9 cellular contexts compared by ENCODE assay signal in the genomic region with DNA sequence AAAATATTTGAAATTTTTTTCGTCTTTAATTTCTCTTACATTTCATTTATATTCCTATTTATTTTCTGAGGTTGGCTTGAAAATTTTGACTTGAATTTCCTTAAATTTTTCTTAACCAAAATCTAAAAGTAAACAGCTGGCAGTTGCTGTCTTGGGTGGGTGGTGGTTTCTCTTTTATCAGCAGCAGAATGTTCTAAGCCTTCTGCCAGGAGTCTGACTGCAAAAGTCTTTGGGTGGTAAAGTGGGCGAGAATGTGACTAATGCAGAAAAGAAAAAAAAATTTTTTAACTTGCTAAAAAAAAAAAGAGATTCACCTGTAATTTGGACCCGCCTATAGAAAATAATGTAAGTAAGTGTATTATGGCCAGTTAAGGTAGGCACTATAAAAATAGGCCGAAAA. TPM values are rescaled to one million over a fixed set of nuclear protein-coding genes. Genes with fewer than 3 reads are reported as not detected.
DNase-seq lines count a peak whose midpoint lies in the region; FAIRE-seq and TF ChIP-seq lines count a peak whose summit lies in the region.
"Had no signal": no experiment of that assay in that cellular context is flagged by ENCODE, and none has a peak within 500 bp of the region (broad histone marks: within the 10 kb centered on the region; RNA-seq: fewer than 3 reads in every experiment).

No MANE protein-coding gene starts in this region.

- DNase-seq in CD1c-positive myeloid dendritic cell (ENCODE audit: extremely low spot score) = peak; percentile 37
- peak; percentile 20 for DNase-seq in KBM-7
- no peak for DNase-seq in keratinocyte (ENCODE audit: low read depth, low spot score)
- no peak for DNase-seq in COLO668 (lab: John Stamatoyannopoulos, UW; ENCODE audit: unreplicated experiment)
- DNase-seq in kidney = no peak
- DNase-seq in A673 (ENCODE audit: low spot score) = no peak
- no peak for DNase-seq in inferior parietal cortex (ENCODE audit: extremely low spot score)
- DNase-seq: NCI-H1436 treated with DMSO at 0.1 percent for 48 hours had no signal

- H3K9me1 ChIP-seq in keratinocyte (ENCODE audit: control insufficient read depth, extremely low read depth, insufficient read depth, low read length) = no peaks in the 10 kb centered on the region

- CTCF ChIA-PET in A673 (lab: Charles Lee) = no interaction called here

- intact Hi-C loops in kidney (cut with DNase I) = no loop called here
- intact Hi-C loops in A673 (cut with micrococcal nuclease; ENCODE audit: unreplicated experiment) = no loop called here

- H3K4me3 ChIP-seq in keratinocyte (ENCODE audit: control insufficient read depth in 2 of 3, extremely low read depth in 1 of 3, insufficient read depth in 2 of 3, low read depth in 1 of 3, low read length in 3 of 3) = peak overlapping the region in 2 of 3 experiments; percentile 27 to 44
- peak overlapping the region in 1 of 2 donors; percentile 89 for H3K4me3 ChIP-seq in kidney (ENCODE audit: low read length in 2 of 2)
- no peak overlapping the region for H3K4me3 ChIP-seq in A673 (ENCODE audit: low read depth, low read length, poor library complexity, severe bottlenecking)

- peaks cover 15% of the 10 kb centered on the region for H3K4me1 ChIP-seq in keratinocyte (ENCODE audit: control insufficient read depth, extremely low read depth, insufficient read depth, low read length)
- peaks cover 5 to 13% of the 10 kb centered on the region in 2 donors for H3K4me1 ChIP-seq in kidney (ENCODE audit: control insufficient read depth in 1 of 2, insufficient read depth in 1 of 2, low read depth in 1 of 2, low read length in 2 of 2)
- peaks cover 18% of the 10 kb centered on the region for H3K4me1 ChIP-seq in A673 (ENCODE audit: insufficient read depth, low read length, poor library complexity, severe bottlenecking)

- no peaks in the 10 kb centered on the region for H4K20me1 ChIP-seq in keratinocyte (ENCODE audit: control insufficient read depth, extremely low read depth, insufficient read depth, low read length)

- no peak for TF ChIP-seq CTCF in keratinocyte (optimal IDR thresholded peaks at IDR 0.05 in 1 of 3, IDR thresholded peaks at IDR 0.05 in 1 of 3, conservative IDR thresholded peaks at IDR 0.05 in 1 of 3; ENCODE audit: extremely low read depth in 1 of 3, insufficient read depth in 2 of 3, low read length in 3 of 3)
- TF ChIP-seq CTCF in kidney (IDR thresholded peaks at IDR 0.05; ENCODE audit: borderline replicate concordance, extremely low read depth, insufficient read depth) = no peak
- no peak for TF ChIP-seq CTCF in A673 (conservative IDR thresholded peaks at IDR 0.05; ENCODE audit: low read depth, low read length)

- H3K4me3 Mint-ChIP-seq in activated naive CD8-positive, alpha-beta T cell = peak overlapping the region; percentile 97

- H3K27ac ChIP-seq in keratinocyte (ENCODE audit: control insufficient read depth, insufficient read depth, low read length) (no peak overlapping the region), kidney (ENCODE audit: low read depth in 2 of 2, low read length in 2 of 2) (no peak overlapping the region), A673 (ENCODE audit: low read depth, low read length, poor library complexity, severe bottlenecking) (no peak overlapping the region)

- peak overlapping the region; percentile 90 for H3K27ac Mint-ChIP-seq in activated naive CD8-positive, alpha-beta T cell

- H3K36me3 Mint-ChIP-seq in activated naive CD8-positive, alpha-beta T cell = no peaks in the 10 kb centered on the region

- H3K79me2 ChIP-seq in keratinocyte (ENCODE audit: control insufficient read depth, insufficient read depth, low read length) = peaks cover 92% of the 10 kb centered on the region

- H3K9me3 ChIP-seq in keratinocyte (ENCODE audit: control insufficient read depth, low read depth, low read length) = no peaks in the 10 kb centered on the region
- H3K9me3 ChIP-seq in kidney (ENCODE audit: control insufficient read depth in 1 of 2, low read length in 2 of 2) = no peaks in the 10 kb centered on the region
- H3K9me3 ChIP-seq in A673 (ENCODE audit: low read depth, low read length, poor library complexity, severe bottlenecking) = peaks cover 13% of the 10 kb centered on the region

- H3K27me3 ChIP-seq in keratinocyte (ENCODE audit: control insufficient read depth, extremely low read depth, insufficient read depth, low read length) (no peaks in the 10 kb centered on the region), A673 (replicated peaks; ENCODE audit: insufficient read depth, low read depth, low read length, poor library complexity) (no peaks in the 10 kb centered on the region)

- POLR2A ChIA-PET in A673 (lab: Charles Lee; ENCODE audit: low non-redundant PET) = no interaction called here

- dilution Hi-C loops in keratinocyte (cut with MboI; ENCODE audit: extremely low pct_ligation_motif_present, low sequenced_read_pairs) = no loop called here

- no peak overlapping the region for H2AFZ ChIP-seq in keratinocyte (ENCODE audit: control insufficient read depth, low read length)

- H3K4me2 ChIP-seq in keratinocyte (ENCODE audit: control insufficient read depth, extremely low read depth, insufficient read depth, low read depth, low read length) = peak overlapping the region; percentile 90

- no peaks in the 10 kb centered on the region for H3K9me3 Mint-ChIP-seq in activated naive CD8-positive, alpha-beta T cell (ENCODE audit: low read depth)

- FAIRE-seq in keratinocyte (lab: Jason Lieb, UNC) (no peak), kidney (lab: Jason Lieb, UNC) (no peak)

- no peaks in the 10 kb centered on the region for H3K27me3 Mint-ChIP-seq in activated naive CD8-positive, alpha-beta T cell

- BruUV-seq in A673 (replicated peaks; lab: Mats Ljungman, UMichigan) = no TSS peak

- H3K9ac ChIP-seq in keratinocyte (ENCODE audit: control insufficient read depth, extremely low read depth, insufficient read depth, low read length) (peak overlapping the region; percentile 20), kidney (ENCODE audit: low read length in 2 of 2) (peak overlapping the region in 1 of 2 donors; percentile 17)

- in situ Hi-C loops in KBM-7 (cut with MboI; ENCODE audit: low pct_unique_long_range_greater_than_20kb, low sequenced_read_pairs) = no loop called here

- peaks cover 63% of the 10 kb centered on the region for H3K4me1 Mint-ChIP-seq in activated naive CD8-positive, alpha-beta T cell (ENCODE audit: low read depth)

- no peaks in the 10 kb centered on the region for H3K36me3 ChIP-seq in keratinocyte (ENCODE audit: control insufficient read depth in 2 of 2, extremely low read depth in 1 of 2, insufficient read depth in 2 of 2, low read length in 2 of 2)
- no peaks in the 10 kb centered on the region for H3K36me3 ChIP-seq in kidney (ENCODE audit: control insufficient read depth in 1 of 2, insufficient read depth in 2 of 2, low read length in 2 of 2)
- H3K36me3 ChIP-seq in A673 (ENCODE audit: insufficient read depth, low read length, poor library complexity, severe bottlenecking) = no peaks in the 10 kb centered on the region

RNA-seq across cellular contexts. Expression of a gene that starts 2.5 kb away (rescaled TPM):
- 17.6 to 34.9 TPM (median 21.4 TPM) in 3 replicates for polyA plus RNA-seq in keratinocyte
- polyA plus RNA-seq in keratinocyte (2011; ENCODE audit: low read depth) = 48.9 TPM
- 15.3 and 23.8 TPM in 2 replicates for polyA plus RNA-seq in keratinocyte (2011; cell fraction: cytosol; rRNA removed)
- polyA plus RNA-seq in keratinocyte (2011; cell fraction: nucleus; rRNA removed) = 15.7 and 20.8 TPM in 2 replicates
- polyA plus RNA-seq in keratinocyte (2012; ENCODE audit: low replicate concordance) = 24.5 and 25.5 TPM in 2 replicates
- 5.9 to 27.6 TPM (median 10.5 TPM) in 3 replicates for polyA minus RNA-seq in keratinocyte
- polyA minus RNA-seq in keratinocyte (2011; cell fraction: cytosol; rRNA and poly(A)+ RNA removed) = 30.3 TPM
- polyA minus RNA-seq in keratinocyte (2011; cell fraction: nucleus; rRNA and poly(A)+ RNA removed) = 10.9 and 13.7 TPM in 2 replicates
- total RNA-seq in kidney = 47.1 TPM
- 28.6 TPM for polyA plus RNA-seq in kidney (ENCODE audit: insufficient read depth, low read depth, low replicate concordance)
- 40.3 and 42.3 TPM in 2 replicates for total RNA-seq in A673 (2021)

RNA-seq across cellular contexts. Expression of a gene that starts 3.0 kb away (rescaled TPM):
- 18.6 to 38.7 TPM (median 19.5 TPM) in 3 replicates for polyA plus RNA-seq in keratinocyte
- polyA plus RNA-seq in keratinocyte (2011; ENCODE audit: low read depth) = 73.5 TPM
- polyA plus RNA-seq in keratinocyte (2011; cell fraction: cytosol; rRNA removed) = 25.4 and 42.6 TPM in 2 replicates
- polyA plus RNA-seq in keratinocyte (2011; cell fraction: nucleus; rRNA removed) = 17.3 and 26.1 TPM in 2 replicates
- polyA plus RNA-seq in keratinocyte (2012; ENCODE audit: low replicate concordance) = 20.5 and 26.3 TPM in 2 replicates
- polyA minus RNA-seq in keratinocyte = 17.3 to 45.2 TPM (median 17.6 TPM) in 3 replicates
- polyA minus RNA-seq in keratinocyte (2011; cell fraction: cytosol; rRNA and poly(A)+ RNA removed) = 49.9 TPM
- 10.2 and 27.5 TPM in 2 replicates for polyA minus RNA-seq in keratinocyte (2011; cell fraction: nucleus; rRNA and poly(A)+ RNA removed)
- total RNA-seq in kidney = 11.6 TPM
- polyA plus RNA-seq in kidney (ENCODE audit: insufficient read depth, low read depth, low replicate concordance) = 17.2 TPM
- 39.9 and 51.0 TPM in 2 replicates for total RNA-seq in A673 (2021)

Comparison
In these comparisons a context has a peak if more than half of its experiments do, and no peak if none do; other contexts are left out.
1. DNase-seq: peak in CD1c-positive myeloid dendritic cell (single experiment) and KBM-7 (single experiment); none in keratinocyte (single experiment), COLO668 (single experiment), kidney (single experiment), A673 (single experiment) and inferior parietal cortex (single experiment).